15 cellular contexts compared by ENCODE assay signal in genomic region chr7:2198206-2198605, GRCh38. TPM values are rescaled to one million over a fixed set of nuclear protein-coding genes. Genes with fewer than 3 reads are reported as not detected.
DNase-seq lines count a peak whose midpoint lies in the region; ATAC-seq and TF ChIP-seq lines count a peak whose summit lies in the region.
"Had no signal": no experiment of that assay in that cellular context is flagged by ENCODE, and none has a peak within 500 bp of the region (broad histone marks: within the 10 kb centered on the region; RNA-seq: fewer than 3 reads in every experiment).

No MANE protein-coding gene starts in this region.

- TF ChIP-seq CTCF in osteocyte (IDR thresholded peaks at IDR 0.05) (no peak), esophagus muscularis mucosa (IDR thresholded peaks at IDR 0.05) (no peak)

- peaks cover 49 to 81% (median 72%) of the 10 kb centered on the region in 11 experiments for H3K36me3 ChIP-seq in BLaER1 treated with 17β-estradiol and CSF1 and Interleukin-3, amounts not matched to agents 10 nM and 100 nM
- H3K36me3 ChIP-seq in H7 (replicated peaks; ENCODE audit: control insufficient read depth, insufficient read depth, low read length) (peaks cover 21% of the 10 kb centered on the region), esophagus muscularis mucosa (peaks cover 6 to 57% (median 36%) of the 10 kb centered on the region in 4 donors)

- no peak for ATAC-seq in GM19324 (IDR thresholded peaks at IDR 0.05; ENCODE audit: low FRiP score, unreplicated experiment)
- ATAC-seq in activated CD8-positive, alpha-beta T cell treated with anti-CD3 and anti-CD28 coated beads, Interleukin-2, amount 10 ng/mL, durations not matched to agents 7 days and 5 days: no peak

- WGBS in esophagus muscularis mucosa: 97% methylated on average over 11 of the region's 15 CpGs

- CTCF ChIA-PET in activated CD8-positive, alpha-beta T cell treated with anti-CD3 and anti-CD28 coated beads, Interleukin-2, amount 10 ng/mL, durations not matched to agents 7 days and 5 days (lab: Charles Lee): no interaction called here

- no peaks in the 10 kb centered on the region for H3K27me3 ChIP-seq in BLaER1 treated with 17β-estradiol and CSF1 and Interleukin-3, amounts not matched to agents 10 nM and 100 nM
- H3K27me3 ChIP-seq in H7 (ENCODE audit: control insufficient read depth, insufficient read depth, low read length) (no peaks in the 10 kb centered on the region), esophagus muscularis mucosa (no peaks in the 10 kb centered on the region)

- H3K9me3 ChIP-seq in BLaER1 treated with 17β-estradiol and CSF1 and Interleukin-3, amounts not matched to agents 10 nM and 100 nM (replicated peaks in 1 of 11): peaks cover 10 to 17% (median 14%) of the 10 kb centered on the region in 11 experiments; a peak in 21 of 22 replicates
- no peaks in the 10 kb centered on the region for H3K9me3 ChIP-seq in esophagus muscularis mucosa

- H4K20me1 ChIP-seq in BLaER1 treated with 17β-estradiol and CSF1 and Interleukin-3, amounts not matched to agents 10 nM and 100 nM: peaks cover 22 to 94% (median 72%) of the 10 kb centered on the region in 11 experiments; a peak in 20 of 22 replicates

- intact Hi-C loops in esophagus muscularis mucosa (cut with DNase I): no loop called here

- H3K36me3 Mint-ChIP-seq in osteocyte (ENCODE audit: unreplicated experiment): peaks cover 23% of the 10 kb centered on the region
- peaks cover 37% of the 10 kb centered on the region for H3K36me3 Mint-ChIP-seq in activated CD8-positive, alpha-beta T cell treated with anti-CD3 and anti-CD28 coated beads, Interleukin-2, amount 10 ng/mL, durations not matched to agents 7 days and 5 days (ENCODE audit: low read depth)

- no peak overlapping the region for H3K4me3 ChIP-seq in BLaER1 treated with 17β-estradiol and CSF1 and Interleukin-3, amounts not matched to agents 10 nM and 100 nM
- H3K4me3 ChIP-seq in H7 (ENCODE audit: insufficient read depth, low read depth, low read length) (no peak overlapping the region), esophagus muscularis mucosa (no peak overlapping the region)

- H3K27me3 Mint-ChIP-seq in osteocyte (ENCODE audit: unreplicated experiment): no peaks in the 10 kb centered on the region
- H3K27me3 Mint-ChIP-seq in activated CD8-positive, alpha-beta T cell treated with anti-CD3 and anti-CD28 coated beads, Interleukin-2, amount 10 ng/mL, durations not matched to agents 7 days and 5 days (ENCODE audit: low read depth): no peaks in the 10 kb centered on the region
- H3K27me3 Mint-ChIP-seq: activated naive CD8-positive, alpha-beta T cell treated with anti-CD3 and anti-CD28 coated beads for 36 hours had no signal

- no peak overlapping the region for H3K4me3 Mint-ChIP-seq in osteocyte (ENCODE audit: unreplicated experiment)
- no peak overlapping the region for H3K4me3 Mint-ChIP-seq in activated CD8-positive, alpha-beta T cell treated with anti-CD3 and anti-CD28 coated beads, Interleukin-2, amount 10 ng/mL, durations not matched to agents 7 days and 5 days
- H3K4me3 Mint-ChIP-seq: activated naive CD8-positive, alpha-beta T cell treated with anti-CD3 and anti-CD28 coated beads for 36 hours; nephron progenitor cell had no signal

- H3K9ac ChIP-seq in BLaER1 treated with 17β-estradiol and CSF1 and Interleukin-3, amounts not matched to agents 10 nM and 100 nM: peak overlapping the region in 2 of 11 experiments; percentile 2 to 15; a peak in 1 of 22 replicates

- H3K4me1 Mint-ChIP-seq in osteocyte (ENCODE audit: unreplicated experiment): peaks cover 1% of the 10 kb centered on the region
- H3K4me1 Mint-ChIP-seq in activated CD8-positive, alpha-beta T cell treated with anti-CD3 and anti-CD28 coated beads, Interleukin-2, amount 10 ng/mL, durations not matched to agents 7 days and 5 days (ENCODE audit: low read depth): peaks cover 3% of the 10 kb centered on the region

- POLR2A ChIA-PET in activated CD8-positive, alpha-beta T cell treated with anti-CD3 and anti-CD28 coated beads, Interleukin-2, amount 10 ng/mL, durations not matched to agents 7 days and 5 days (lab: Charles Lee): no interaction called here

- H3K4me1 ChIP-seq in BLaER1 treated with 17β-estradiol and CSF1 and Interleukin-3, amounts not matched to agents 10 nM and 100 nM: peaks cover 25 to 84% (median 63%) of the 10 kb centered on the region in 10 experiments
- H3K4me1 ChIP-seq in esophagus muscularis mucosa: peaks cover 14 to 25% (median 19%) of the 10 kb centered on the region in 4 donors

- H3K4me2 ChIP-seq in BLaER1 treated with 17β-estradiol and CSF1 and Interleukin-3, amounts not matched to agents 10 nM and 100 nM: peak overlapping the region in 7 of 11 experiments; percentile 63 to 85 (median 78); a peak in 11 of 22 replicates

- TF ChIP-seq EP300 in esophagus muscularis mucosa (IDR thresholded peaks at IDR 0.05): no peak

- no peak for TF ChIP-seq POLR2A in esophagus muscularis mucosa (IDR thresholded peaks at IDR 0.05; ENCODE audit: low read depth)

- no peak overlapping the region for H3K27ac ChIP-seq in BLaER1 treated with 17β-estradiol and CSF1 and Interleukin-3, amounts not matched to agents 10 nM and 100 nM
- H3K27ac ChIP-seq in esophagus muscularis mucosa (replicated peaks in 1 of 4): no peak overlapping the region

- DNase-seq in H7 (peak; percentile 39), NCI-H2196 (lab: John Stamatoyannopoulos, UW; ENCODE audit: unreplicated experiment) (peak; percentile 93), iPS-NIHi11 (ENCODE audit: low spot score) (peak; percentile 41), osteocyte (ENCODE audit: extremely low spot score, unreplicated experiment) (no peak), esophagus muscularis mucosa (ENCODE audit: extremely low spot score) (no peak)
- no peak for DNase-seq in activated CD8-positive, alpha-beta T cell treated with anti-CD3 and anti-CD28 coated beads, Interleukin-2, amount 10 ng/mL, durations not matched to agents 7 days and 5 days
- DNase-seq: activated naive CD8-positive, alpha-beta T cell treated with anti-CD3 and anti-CD28 coated beads for 36 hours; activated T-cell treated with anti-CD3 and anti-CD28 coated beads, Interleukin-2, amount 50 U/mL, for 1 hour; mammary epithelial cell; nephron progenitor cell; NK-92 treated with Interleukin-12 subunit alpha and Interleukin-12 subunit beta, amount 100 ng/mL, for 24 hours; retina; stimulated activated CD4-positive, alpha-beta T cell treated with anti-CD3 and anti-CD28 coated beads, Interleukin-1b, Interleukin-23, amount 100 ng/mL, for 48 hours had no signal

- H3K9me3 Mint-ChIP-seq in osteocyte (ENCODE audit: unreplicated experiment): no peaks in the 10 kb centered on the region
- H3K9me3 Mint-ChIP-seq in activated CD8-positive, alpha-beta T cell treated with anti-CD3 and anti-CD28 coated beads, Interleukin-2, amount 10 ng/mL, durations not matched to agents 7 days and 5 days (ENCODE audit: insufficient read depth): no peaks in the 10 kb centered on the region
- H3K9me3 Mint-ChIP-seq: activated naive CD8-positive, alpha-beta T cell treated with anti-CD3 and anti-CD28 coated beads for 36 hours had no signal

- H3K27ac Mint-ChIP-seq in osteocyte (ENCODE audit: unreplicated experiment): no peak overlapping the region
- H3K27ac Mint-ChIP-seq in activated CD8-positive, alpha-beta T cell treated with anti-CD3 and anti-CD28 coated beads, Interleukin-2, amount 10 ng/mL, durations not matched to agents 7 days and 5 days: no peak overlapping the region
- H3K27ac Mint-ChIP-seq: activated naive CD8-positive, alpha-beta T cell treated with anti-CD3 and anti-CD28 coated beads for 36 hours; nephron progenitor cell had no signal

RNA-seq across cellular contexts. Expression of gene MAD1L1, which starts 34.5 kb away (rescaled TPM):
- total RNA-seq in H7 (2014; rRNA removed; shearing (Covaris generic)): 44.7 and 63.0 TPM in 2 replicates
- total RNA-seq in osteocyte (30.2 and 32.7 TPM in 2 replicates), esophagus muscularis mucosa (10 to 100 TPM; 22.2 to 33.1 (median 29.5) TPM)
- total RNA-seq in activated CD8-positive, alpha-beta T cell treated with anti-CD3 and anti-CD28 coated beads, Interleukin-2, amount 10 ng/mL, durations not matched to agents 7 days and 5 days: 10 to 100 TPM; 79.8 to 82.7 TPM

RNA-seq across cellular contexts. Expression of gene MRM2, which starts 43.8 kb away (rescaled TPM):
- 25.8 and 32.6 TPM in 2 replicates for total RNA-seq in H7 (2014; rRNA removed; shearing (Covaris generic))
- 18.9 and 21.6 TPM in 2 replicates for total RNA-seq in osteocyte
- total RNA-seq in activated CD8-positive, alpha-beta T cell treated with anti-CD3 and anti-CD28 coated beads, Interleukin-2, amount 10 ng/mL, durations not matched to agents 7 days and 5 days: 10 to 100 TPM; 36.7 to 37.8 TPM
- 10 to 100 TPM; 13.3 to 20.3 (median 16.5) TPM for total RNA-seq in esophagus muscularis mucosa

RNA-seq across cellular contexts. Expression of gene NUDT1, which starts 43.8 kb away (rescaled TPM):
- total RNA-seq in H7 (2014; rRNA removed; shearing (Covaris generic)): 101 and 117 TPM in 2 replicates
- total RNA-seq in osteocyte (12.8 and 14.8 TPM in 2 replicates), esophagus muscularis mucosa (10 to 100 TPM; 10.9 to 18.7 (median 18.0) TPM)
- 100 to 1,000 TPM; 126 to 130 TPM for total RNA-seq in activated CD8-positive, alpha-beta T cell treated with anti-CD3 and anti-CD28 coated beads, Interleukin-2, amount 10 ng/mL, durations not matched to agents 7 days and 5 days

Comparison
In these comparisons a context has a peak if more than half of its experiments do, and no peak if none do; other contexts are left out.
1. DNase-seq: peak in H7 (single experiment), NCI-H2196 (single experiment) and iPS-NIHi11 (single experiment); none in osteocyte (single experiment), activated CD8-positive, alpha-beta T cell treated with anti-CD3 and anti-CD28 coated beads, Interleukin-2, amount 10 ng/mL, durations not matched to agents 7 days and 5 days (single experiment) and esophagus muscularis mucosa (single experiment).